In genomic region chr3:13171704-13172643, GRCh38 we compare ENCODE assay signal across 15 cellular contexts.
"Had no signal": no experiment of that assay in that cellular context is flagged by ENCODE, and none has a peak within 500 bp of the region (broad histone marks: within the 10 kb centered on the region; RNA-seq: fewer than 3 reads in every experiment).

No MANE protein-coding gene starts in this region.

- H3K27ac ChIP-seq: dorsolateral prefrontal cortex, hepatocyte, ovary had no signal

- H2AFZ ChIP-seq: hepatocyte had no signal

- H3K79me2 ChIP-seq: hepatocyte had no signal

- H3K9me3 ChIP-seq: mucosa of descending colon, ovary had no signal

- H3K36me3 ChIP-seq: ovary had no signal

- H3K4me2 ChIP-seq: hepatocyte, smooth muscle cell had no signal

- ATAC-seq: left colon; mucosa of descending colon; naive thymus-derived CD8-positive, alpha-beta T cell; right cardiac atrium had no signal

- DNase-seq: cortex of kidney; dorsolateral prefrontal cortex; effector CD8-positive, alpha-beta T cell; foreskin melanocyte; head of caudate nucleus; left colon; mucosa of descending colon; naive thymus-derived CD8-positive, alpha-beta T cell; ovary; right cardiac atrium; stimulated activated CD4-positive, alpha-beta T cell treated with anti-CD3 and anti-CD28 coated beads, Interleukin-2, amount 100 ng/mL, for 48 hours; stimulated activated naive CD4-positive, alpha-beta T cell treated with Interleukin-2 at 50 U/mL for 16 hours had no signal

- H3K27me3 ChIP-seq: dorsolateral prefrontal cortex, hepatocyte, ovary had no signal

- H3K4me3 ChIP-seq: dorsolateral prefrontal cortex, hepatocyte, mucosa of descending colon, ovary, smooth muscle cell had no signal

- FAIRE-seq: urothelium cell line had no signal
